14 cellular contexts compared by ENCODE assay signal in genomic region chr1:39896909-39897685, GRCh38. TPM values are rescaled to one million over a fixed set of nuclear protein-coding genes. Genes with fewer than 3 reads are reported as not detected.
A peak's percentile ranks its signal among the peaks of the same experiment; 100 is the strongest.
DNase-seq lines count a peak whose midpoint lies in the region; ATAC-seq, FAIRE-seq and TF ChIP-seq lines count a peak whose summit lies in the region.
"Had no signal": no experiment of that assay in that cellular context is flagged by ENCODE, and none has a peak within 500 bp of the region (broad histone marks: within the 10 kb centered on the region; RNA-seq: fewer than 3 reads in every experiment).

No MANE protein-coding gene starts in this region.

- RAD21 ChIA-PET in GM12878 (lab: Charles Lee; ENCODE audit: unreplicated experiment) = interaction anchor here (1.2 to 1.4 kb wide), 2 partner anchors 21 to 135 kb away, joined by 3 to 5 read pairs; no protein-coding TSS in a partner anchor

- H3K27ac ChIP-seq in GM12878 (ENCODE audit: control insufficient read depth, insufficient read depth) (no peak overlapping the region), spleen (no peak overlapping the region), esophagus squamous epithelium (peak overlapping the region in 1 of 4 donors; percentile 71)
- H3K27ac ChIP-seq: upper lobe of left lung had no signal

- H3K9me3 ChIP-seq in GM12878 (replicated peaks; ENCODE audit: control insufficient read depth, insufficient read depth, low read length) = no peaks in the 10 kb centered on the region; the same call in 2 of the 3 replicates
- no peaks in the 10 kb centered on the region for H3K9me3 ChIP-seq in spleen
- no peaks in the 10 kb centered on the region for H3K9me3 ChIP-seq in esophagus squamous epithelium
- H3K9me3 ChIP-seq: upper lobe of left lung had no signal

- no peak for TF ChIP-seq EP300 in GM12878 (IDR thresholded peaks at IDR 0.05; ENCODE audit: borderline replicate concordance in 1 of 2, control insufficient read depth in 1 of 2, low read depth in 2 of 2, low read length in 2 of 2)

- 0 out of 2 replicates have a peak, but pooled peaks have one; percentile 22 for TF ChIP-seq POLR2A in GM12878 (IDR thresholded peaks at IDR 0.05; ENCODE audit: low read depth, low read length)
- no peak for TF ChIP-seq POLR2A in spleen (IDR thresholded peaks at IDR 0.05)
- no peak for TF ChIP-seq POLR2A in esophagus squamous epithelium (IDR thresholded peaks at IDR 0.05)

- TF ChIP-seq RAD21 in GM12878 (IDR thresholded peaks at IDR 0.05; ENCODE audit: insufficient read depth, low read depth, low read length) = no peak

- no peak overlapping the region for H3K4me2 ChIP-seq in GM12878 (ENCODE audit: control insufficient read depth, insufficient read depth)

- WGBS in GM12878 (ENCODE audit: insufficient coverage, insufficient replicate concordance, low lambda C conversion rate, missing lambda C conversion rate) = 65% methylated on average over 11 of the region's 11 CpGs
- WGBS in spleen, 5 donors = 74 to 88% (median 87%) methylated on average over 11 of the region's 11 CpGs
- WGBS in esophagus squamous epithelium, 2 donors = 82 to 89% methylated on average over 10 to 11 of the region's 11 CpGs

- H3K79me2 ChIP-seq in GM12878 (ENCODE audit: control insufficient read depth, insufficient read depth, low read length) = no peaks in the 10 kb centered on the region; the same call in 1 of the 2 replicates

- in situ Hi-C loops in GM12878 (cut with MboI) = no loop called here

- no peak for FAIRE-seq in GM12878 (lab: Jason Lieb, UNC)
- FAIRE-seq: GM19239, small intestine had no signal

- no peak overlapping the region for H3K9ac ChIP-seq in GM12878 (ENCODE audit: control insufficient read depth, insufficient read depth, low read length)

- BruUV-seq in GM12878 (replicated peaks; lab: Mats Ljungman, UMichigan) = no TSS peak

- no peaks in the 10 kb centered on the region for H3K36me3 ChIP-seq in GM12878 (ENCODE audit: control insufficient read depth in 2 of 2, insufficient read depth in 2 of 2, low read length in 1 of 2)
- no peaks in the 10 kb centered on the region for H3K36me3 ChIP-seq in spleen
- peaks cover 0 to 19% (median 0%) of the 10 kb centered on the region in 3 donors for H3K36me3 ChIP-seq in esophagus squamous epithelium
- H3K36me3 ChIP-seq: upper lobe of left lung had no signal

- SMC1A ChIA-PET in GM12878 (lab: Charles Lee; ENCODE audit: uncharacterized antibody, unreplicated experiment) = interaction anchor here (1.0 to 1.8 kb wide), 4 partner anchors 17 to 79 kb away, joined by 3 to 5 read pairs (median 3); no protein-coding TSS in a partner anchor

- POLR2A ChIA-PET in GM12878 (lab: Charles Lee) = interaction anchor here (0.5 to 0.9 kb wide), 2 partner anchors 14 to 105 kb away, joined by 3 read pairs; partner anchors contain the start of gene TRIT1

- no peak overlapping the region for H2AFZ ChIP-seq in GM12878 (ENCODE audit: control insufficient read depth, low read depth, low read length)

- DNase-seq in ELR (ENCODE audit: low read depth) (peak; percentile 47), NCI-H2107 treated with DMSO at 0.1 percent for 48 hours (lab: John Stamatoyannopoulos, UW; ENCODE audit: unreplicated experiment) (peak; percentile 97), GM12878 (ENCODE audit: low read depth, low spot score) (no peak), myocyte (ENCODE audit: low read depth) (peak; percentile 99), spleen (no peak), esophagus squamous epithelium (lab: John Stamatoyannopoulos, UW) (no peak), DMS153 treated with DMSO at 0.1 percent for 48 hours (lab: John Stamatoyannopoulos, UW; ENCODE audit: unreplicated experiment) (no peak)
- DNase-seq: amniotic stem cell; CD4-positive, alpha-beta memory T cell; small intestine; T1000; upper lobe of left lung had no signal

- intact Hi-C loops in GM12878 (cut with micrococcal nuclease; ENCODE audit: unreplicated experiment) = no loop called here
- intact Hi-C loops in spleen (cut with DNase I; ENCODE audit: low total_unique reads) = no loop called here
- intact Hi-C loops in esophagus squamous epithelium (cut with DNase I) = loop anchor here (10.0 kb wide), 1 partner anchor 52 kb away; no protein-coding TSS in a partner anchor

- no peak for ATAC-seq in GM12878
- no peak for ATAC-seq in GM21723 (IDR thresholded peaks at IDR 0.05; ENCODE audit: unreplicated experiment)

- H3K4me1 ChIP-seq in GM12878 (ENCODE audit: control insufficient read depth, insufficient read depth, low read length) = peaks cover 11% of the 10 kb centered on the region
- peaks cover 5 to 37% (median 17%) of the 10 kb centered on the region in 6 donors for H3K4me1 ChIP-seq in spleen
- H3K4me1 ChIP-seq in esophagus squamous epithelium = peaks cover 34 to 96% (median 50%) of the 10 kb centered on the region in 3 donors

- TF ChIP-seq CTCF in GM12878 (IDR thresholded peaks at IDR 0.05 in 2 of 3, conservative IDR thresholded peaks at IDR 0.05 in 1 of 3; ENCODE audit: control insufficient read depth in 2 of 3, extremely low read depth in 1 of 3, insufficient read depth in 1 of 3, low read depth in 3 of 3, low read length in 3 of 3) (no peak), spleen (IDR thresholded peaks at IDR 0.05 in 8 of 11, conservative IDR thresholded peaks at IDR 0.05 in 3 of 11) (no peak), esophagus squamous epithelium (IDR thresholded peaks at IDR 0.05) (no peak)

- no peaks in the 10 kb centered on the region for H4K20me1 ChIP-seq in GM12878 (ENCODE audit: control insufficient read depth, insufficient read depth)

- H3K4me3 ChIP-seq in GM12878 = no peak overlapping the region
- H3K4me3 ChIP-seq in spleen = no peak overlapping the region
- H3K4me3 ChIP-seq in esophagus squamous epithelium = no peak overlapping the region
- H3K4me3 ChIP-seq: upper lobe of left lung had no signal

- CTCF ChIA-PET in GM12878 (lab: Yijun Ruan, JAX) = interaction anchor here (0.6 to 2.1 kb wide), 4 partner anchors 10 to 225 kb away, joined by 3 to 7 read pairs (median 4); no protein-coding TSS in a partner anchor

- H3K27me3 ChIP-seq in GM12878 (replicated peaks in 1 of 2; ENCODE audit: control insufficient read depth in 2 of 2, insufficient read depth in 2 of 2, low read length in 1 of 2) (peaks cover 11 to 12% of the 10 kb centered on the region in 2 experiments), spleen (replicated peaks in 1 of 7) (peaks cover 4 to 85% (median 32%) of the 10 kb centered on the region in 7 donors), esophagus squamous epithelium (peaks cover 0 to 52% (median 0%) of the 10 kb centered on the region in 4 donors)

RNA-seq across cellular contexts. Expression of gene MYCL, which starts 4.6 kb away (rescaled TPM):
- total RNA-seq in GM12878 (2013; cell fraction: nucleolus; rRNA removed) = 1.6 and 2.2 TPM in 2 replicates
- total RNA-seq in GM12878 (2014; rRNA removed) = 0.79 and 0.98 TPM in 2 replicates
- 0.46 and 0.49 TPM in 2 replicates for total RNA-seq in GM12878 (2014; rRNA removed; fragmentation: Illumina TruSeq; extraction: Trizol)
- 1.4 and 1.7 TPM in 2 replicates for total RNA-seq in GM12878 (2021)
- 0.72 TPM for polyA plus RNA-seq in GM12878 (2011; ENCODE audit: low read depth)
- 0.22 and 0.37 TPM in 2 replicates for polyA plus RNA-seq in GM12878 (2011; rRNA removed)
- polyA plus RNA-seq in GM12878 (2011; cell fraction: cytosol; rRNA removed) = 0.19 and 0.25 TPM in 2 replicates
- polyA plus RNA-seq in GM12878 (2011; cell fraction: nucleus; rRNA removed) = 0.13 and 0.23 TPM in 2 replicates
- 0.72 and 1.2 TPM in 2 replicates for polyA plus RNA-seq in GM12878 (2012)
- 0.67 and 0.75 TPM in 2 replicates for polyA plus RNA-seq in GM12878 (2014; fragmentation: Illumina TruSeq; extraction: Trizol)
- polyA plus RNA-seq in GM12878 (2014; fragmentation: Nextera tagmentation; extraction: Ambion mirVana) = under 1 TPM; 0.11 to 0.26 TPM
- 0.24 and 0.77 TPM in 2 replicates for polyA plus RNA-seq in GM12878 (2014; rRNA removed)
- polyA plus RNA-seq in GM12878 (2016; fragmentation: Nextera tagmentation; extraction: Ambion mirVana) = under 1 TPM in 1 of 2 experiments, not detected in 1; 0.40 TPM
- 0.05 and 0.44 TPM in 2 replicates for polyA minus RNA-seq in GM12878 (2011; rRNA and poly(A)+ RNA removed)
- not detected in 2 replicates for polyA minus RNA-seq in GM12878 (2011; cell fraction: cytosol; rRNA and poly(A)+ RNA removed)
- polyA minus RNA-seq in GM12878 (2011; cell fraction: nucleus; rRNA and poly(A)+ RNA removed) = 0.67 and 0.73 TPM in 2 replicates
- 77.9 and 143 TPM in 2 replicates for total RNA-seq in myocyte
- 11.2 TPM for polyA plus RNA-seq in myocyte (2012)
- total RNA-seq in spleen = 1 to 10 TPM; 1.0 to 7.3 (median 5.5) TPM
- 1 to 10 TPM in 2 of 3 donors, under 1 TPM in 1; 0.90 to 1.2 (median 1.2) TPM for polyA plus RNA-seq in spleen
- 10 to 100 TPM; 15.4 to 27.6 (median 24.8) TPM for total RNA-seq in esophagus squamous epithelium
- polyA plus RNA-seq: CD4-positive, alpha-beta memory T cell had no signal

RNA-seq across cellular contexts. Expression of gene TRIT1, which starts 13.8 kb away (rescaled TPM):
- total RNA-seq in GM12878 (2013; cell fraction: nucleolus; rRNA removed) = 80.4 and 83.6 TPM in 2 replicates
- 29.0 and 33.4 TPM in 2 replicates for total RNA-seq in GM12878 (2014; rRNA removed)
- total RNA-seq in GM12878 (2014; rRNA removed; fragmentation: Illumina TruSeq; extraction: Trizol) = 27.9 and 32.2 TPM in 2 replicates
- 20.5 and 22.8 TPM in 2 replicates for total RNA-seq in GM12878 (2021)
- polyA plus RNA-seq in GM12878 (2011; ENCODE audit: low read depth) = 16.0 TPM
- polyA plus RNA-seq in GM12878 (2011; rRNA removed) = 35.8 and 52.4 TPM in 2 replicates
- 16.4 and 16.9 TPM in 2 replicates for polyA plus RNA-seq in GM12878 (2011; cell fraction: cytosol; rRNA removed)
- polyA plus RNA-seq in GM12878 (2011; cell fraction: nucleus; rRNA removed) = 32.5 and 41.6 TPM in 2 replicates
- polyA plus RNA-seq in GM12878 (2012) = 19.0 and 19.4 TPM in 2 replicates
- 27.5 and 34.4 TPM in 2 replicates for polyA plus RNA-seq in GM12878 (2014; fragmentation: Illumina TruSeq; extraction: Trizol)
- polyA plus RNA-seq in GM12878 (2014; fragmentation: Nextera tagmentation; extraction: Ambion mirVana) = 10 to 100 TPM; 13.2 to 17.1 TPM
- 24.5 and 26.4 TPM in 2 replicates for polyA plus RNA-seq in GM12878 (2014; rRNA removed)
- 10 to 100 TPM; 24.8 to 25.5 TPM for polyA plus RNA-seq in GM12878 (2016; fragmentation: Nextera tagmentation; extraction: Ambion mirVana)
- 20.5 and 22.1 TPM in 2 replicates for polyA minus RNA-seq in GM12878 (2011; rRNA and poly(A)+ RNA removed)
- 11.1 and 11.6 TPM in 2 replicates for polyA minus RNA-seq in GM12878 (2011; cell fraction: cytosol; rRNA and poly(A)+ RNA removed)
- polyA minus RNA-seq in GM12878 (2011; cell fraction: nucleus; rRNA and poly(A)+ RNA removed) = 22.7 and 29.0 TPM in 2 replicates
- total RNA-seq in myocyte = 30.0 and 51.9 TPM in 2 replicates
- polyA plus RNA-seq in myocyte (2012) = 11.1 TPM
- 10 to 100 TPM; 13.9 to 21.4 (median 18.3) TPM for total RNA-seq in spleen
- 10 to 100 TPM; 13.0 to 14.7 (median 14.1) TPM for polyA plus RNA-seq in spleen
- 10 to 100 TPM; 13.2 to 20.8 (median 16.8) TPM for total RNA-seq in esophagus squamous epithelium

RNA-seq across cellular contexts. Expression of gene MFSD2A, which starts 57.8 kb away (rescaled TPM):
- 36.5 and 40.1 TPM in 2 replicates for total RNA-seq in GM12878 (2013; cell fraction: nucleolus; rRNA removed)
- total RNA-seq in GM12878 (2014; rRNA removed) = 30.1 and 34.0 TPM in 2 replicates
- 13.3 and 14.0 TPM in 2 replicates for total RNA-seq in GM12878 (2014; rRNA removed; fragmentation: Illumina TruSeq; extraction: Trizol)
- total RNA-seq in GM12878 (2021) = 23.1 and 23.4 TPM in 2 replicates
- 4.5 TPM for polyA plus RNA-seq in GM12878 (2011; ENCODE audit: low read depth)
- 6.5 and 11.0 TPM in 2 replicates for polyA plus RNA-seq in GM12878 (2011; rRNA removed)
- polyA plus RNA-seq in GM12878 (2011; cell fraction: cytosol; rRNA removed) = 14.0 and 15.4 TPM in 2 replicates
- polyA plus RNA-seq in GM12878 (2011; cell fraction: nucleus; rRNA removed) = 54.2 and 55.9 TPM in 2 replicates
- 7.7 and 9.9 TPM in 2 replicates for polyA plus RNA-seq in GM12878 (2012)
- polyA plus RNA-seq in GM12878 (2014; fragmentation: Illumina TruSeq; extraction: Trizol) = 19.5 and 21.6 TPM in 2 replicates
- 1 to 10 TPM in 1 of 2 experiments, under 1 TPM in 1; 0.84 to 1.9 TPM for polyA plus RNA-seq in GM12878 (2014; fragmentation: Nextera tagmentation; extraction: Ambion mirVana)
- polyA plus RNA-seq in GM12878 (2014; rRNA removed) = 21.7 and 21.9 TPM in 2 replicates
- 10 to 100 TPM; 14.3 to 16.1 TPM for polyA plus RNA-seq in GM12878 (2016; fragmentation: Nextera tagmentation; extraction: Ambion mirVana)
- 15.6 and 23.0 TPM in 2 replicates for polyA minus RNA-seq in GM12878 (2011; rRNA and poly(A)+ RNA removed)
- polyA minus RNA-seq in GM12878 (2011; cell fraction: cytosol; rRNA and poly(A)+ RNA removed) = 6.1 and 6.7 TPM in 2 replicates
- polyA minus RNA-seq in GM12878 (2011; cell fraction: nucleus; rRNA and poly(A)+ RNA removed) = 15.2 and 30.2 TPM in 2 replicates
- total RNA-seq in myocyte = 15.9 and 16.4 TPM in 2 replicates
- 9.6 TPM for polyA plus RNA-seq in myocyte (2012)
- total RNA-seq in spleen = 1 to 10 TPM in 6 of 7 donors, under 1 TPM in 1; 0.88 to 7.1 (median 4.2) TPM
- polyA plus RNA-seq in spleen = 1 to 10 TPM; 1.8 to 4.1 (median 2.2) TPM
- total RNA-seq in esophagus squamous epithelium = 10 to 100 TPM; 20.4 to 49.1 (median 30.8) TPM

Comparison
In these comparisons a context has a peak if more than half of its experiments do, and no peak if none do; other contexts are left out.
1. DNase-seq: peak in ELR (single experiment), NCI-H2107 treated with DMSO at 0.1 percent for 48 hours (single experiment) and myocyte (single experiment); none in GM12878 (single experiment), spleen (single experiment), esophagus squamous epithelium (single experiment) and DMS153 treated with DMSO at 0.1 percent for 48 hours (single experiment).